Comparison of ENCODE assay signal across 26 cellular contexts in genomic region chr7:121163699-121164098, GRCh38.
A peak's percentile ranks its signal among the peaks of the same experiment; 100 is the strongest.
DNase-seq lines count a peak whose midpoint lies in the region; ATAC-seq and TF ChIP-seq lines count a peak whose summit lies in the region.
"Had no signal": no experiment of that assay in that cellular context is flagged by ENCODE, and none has a peak within 500 bp of the region (broad histone marks: within the 10 kb centered on the region; RNA-seq: fewer than 3 reads in every experiment).

No MANE protein-coding gene starts in this region.

- no peaks in the 10 kb centered on the region for H3K27me3 Mint-ChIP-seq in naive B cell
- H3K27me3 Mint-ChIP-seq in activated CD4-positive, alpha-beta memory T cell treated with anti-CD3 and anti-CD28 coated beads, Interleukin-2, amount 10 ng/mL, durations not matched to agents 7 days and 5 days, result peaks cover 7% of the 10 kb centered on the region

- no peak overlapping the region for H2BK120ac ChIP-seq in IMR-90 (ENCODE audit: low read depth, low read length)

- dilution Hi-C loops in IMR-90 (cut with HindIII; ENCODE audit: low sequenced_read_pairs, unreplicated experiment), result no loop called here

- POLR2A ChIA-PET in IMR-90 (lab: Charles Lee; ENCODE audit: unreplicated experiment), result no interaction called here
- POLR2A ChIA-PET in activated CD4-positive, alpha-beta memory T cell treated with anti-CD3 and anti-CD28 coated beads, Interleukin-2, amount 10 ng/mL, durations not matched to agents 7 days and 5 days (lab: Charles Lee), result no interaction called here

- no peak overlapping the region for H3K9ac ChIP-seq in IMR-90 (ENCODE audit: low read depth, low read length)

- TF ChIP-seq RAD21 in IMR-90 (IDR thresholded peaks at IDR 0.05; ENCODE audit: low read length), result no peak

- H3K4me3 Mint-ChIP-seq in naive B cell, result peak overlapping the region in 1 of 8 donors; percentile 20
- no peak overlapping the region for H3K4me3 Mint-ChIP-seq in activated CD4-positive, alpha-beta memory T cell treated with anti-CD3 and anti-CD28 coated beads, Interleukin-2, amount 10 ng/mL, durations not matched to agents 7 days and 5 days
- H3K4me3 Mint-ChIP-seq: activated naive CD4-positive, alpha-beta T cell treated with anti-CD3 and anti-CD28 coated beads, Interleukin-2, amount 10 ng/mL, durations not matched to agents 7 days and 5 days; activated T-helper 1 cell treated with anti-CD3 and anti-CD28 coated beads, Interleukin-12 subunit alpha, Interleukin-12 subunit beta, Interleukin-2, Interleukin-4 antibody, amounts not matched to agents 30 ng/mL and 10 ng/mL and 1 ng/mL, durations not matched to agents 14 hours and 24 hours and 36 hours; CD14-positive monocyte; effector memory CD8-positive, alpha-beta T cell; naive thymus-derived CD4-positive, alpha-beta T cell; stimulated activated effector memory CD8-positive, alpha-beta T cell treated with anti-CD3 and anti-CD28 coated beads, Interleukin-12 subunit alpha, Interleukin-12 subunit beta, amount 100 ng/mL, for 72 hours had no signal

- peak overlapping the region; percentile 10 to 87 (median 78) for H3K27ac Mint-ChIP-seq in naive B cell
- no peak overlapping the region for H3K27ac Mint-ChIP-seq in activated CD4-positive, alpha-beta memory T cell treated with anti-CD3 and anti-CD28 coated beads, Interleukin-2, amount 10 ng/mL, durations not matched to agents 7 days and 5 days
- H3K27ac Mint-ChIP-seq: activated naive CD4-positive, alpha-beta T cell treated with anti-CD3 and anti-CD28 coated beads, Interleukin-2, amount 10 ng/mL, durations not matched to agents 7 days and 5 days; activated T-helper 1 cell treated with anti-CD3 and anti-CD28 coated beads, Interleukin-12 subunit alpha, Interleukin-12 subunit beta, Interleukin-2, Interleukin-4 antibody, amounts not matched to agents 30 ng/mL and 10 ng/mL and 1 ng/mL, durations not matched to agents 14 hours and 24 hours and 36 hours; effector memory CD8-positive, alpha-beta T cell; naive thymus-derived CD4-positive, alpha-beta T cell; stimulated activated effector memory CD8-positive, alpha-beta T cell treated with anti-CD3 and anti-CD28 coated beads, Interleukin-12 subunit alpha, Interleukin-12 subunit beta, amount 100 ng/mL, for 72 hours had no signal

- H2BK20ac ChIP-seq in IMR-90 (ENCODE audit: low read depth, low read length), result no peak overlapping the region

- H3K36me3 Mint-ChIP-seq in naive B cell, result peaks cover 0 to 7% of the 10 kb centered on the region in 2 donors
- H3K36me3 Mint-ChIP-seq in activated CD4-positive, alpha-beta memory T cell treated with anti-CD3 and anti-CD28 coated beads, Interleukin-2, amount 10 ng/mL, durations not matched to agents 7 days and 5 days (ENCODE audit: low read depth), result no peaks in the 10 kb centered on the region
- H3K36me3 Mint-ChIP-seq: activated naive CD4-positive, alpha-beta T cell treated with anti-CD3 and anti-CD28 coated beads, Interleukin-2, amount 10 ng/mL, durations not matched to agents 7 days and 5 days; CD14-positive monocyte; naive thymus-derived CD4-positive, alpha-beta T cell; stimulated activated effector memory CD8-positive, alpha-beta T cell treated with anti-CD3 and anti-CD28 coated beads, Interleukin-12 subunit alpha, Interleukin-12 subunit beta, amount 100 ng/mL, for 72 hours had no signal

- H3K18ac ChIP-seq in IMR-90 (ENCODE audit: low read depth, low read length), result no peak overlapping the region

- no peak for TF ChIP-seq CTCF in IMR-90 (conservative IDR thresholded peaks at IDR 0.05; ENCODE audit: low read depth, low read length)

- H3K27me3 ChIP-seq in IMR-90 (ENCODE audit: control insufficient read depth, insufficient read depth, low read length), result no peaks in the 10 kb centered on the region
- H3K27me3 ChIP-seq: esophagus squamous epithelium, gastroesophageal sphincter, left lung, right atrium auricular region had no signal

- H3K4me1 Mint-ChIP-seq in naive B cell, result peaks cover 35 to 44% (median 42%) of the 10 kb centered on the region in 3 donors
- no peaks in the 10 kb centered on the region for H3K4me1 Mint-ChIP-seq in activated CD4-positive, alpha-beta memory T cell treated with anti-CD3 and anti-CD28 coated beads, Interleukin-2, amount 10 ng/mL, durations not matched to agents 7 days and 5 days
- H3K4me1 Mint-ChIP-seq: activated naive CD4-positive, alpha-beta T cell treated with anti-CD3 and anti-CD28 coated beads, Interleukin-2, amount 10 ng/mL, durations not matched to agents 7 days and 5 days; CD14-positive monocyte; naive thymus-derived CD4-positive, alpha-beta T cell; stimulated activated effector memory CD8-positive, alpha-beta T cell treated with anti-CD3 and anti-CD28 coated beads, Interleukin-12 subunit alpha, Interleukin-12 subunit beta, amount 100 ng/mL, for 72 hours had no signal

- BruUV-seq in IMR-90 (replicated peaks; lab: Mats Ljungman, UMichigan), result no TSS peak

- intact Hi-C loops in IMR-90 (cut with micrococcal nuclease), result loop anchor here (5.0 kb wide), 1 partner anchor 384 kb away; no protein-coding TSS in a partner anchor

- no peak overlapping the region for H3K56ac ChIP-seq in IMR-90 (ENCODE audit: extremely low read depth, insufficient read depth, low read length)

- H3K4me3 ChIP-seq in IMR-90 (ENCODE audit: insufficient read depth, low read depth, low read length), result no peak overlapping the region
- H3K4me3 ChIP-seq: coronary artery, esophagus squamous epithelium, gastroesophageal sphincter, left lung, right atrium auricular region had no signal

- no peaks in the 10 kb centered on the region for H4K20me1 ChIP-seq in IMR-90 (ENCODE audit: insufficient read depth, low read length)

- TF ChIP-seq POLR2A in IMR-90 (IDR thresholded peaks at IDR 0.05; ENCODE audit: low read depth, low read length), result no peak

- DNase-seq in EH (ENCODE audit: low read depth), result peak; percentile 9
- no peak for DNase-seq in IMR-90
- DNase-seq in RPMI7951 (ENCODE audit: low read depth), result peak; percentile 10
- DNase-seq in naive B cell, result no peak
- no peak for DNase-seq in UCSD-AML1 (lab: John Stamatoyannopoulos, UW; ENCODE audit: unreplicated experiment)
- no peak for DNase-seq in activated CD4-positive, alpha-beta memory T cell treated with anti-CD3 and anti-CD28 coated beads, Interleukin-2, amount 10 ng/mL, durations not matched to agents 7 days and 5 days
- DNase-seq: activated naive CD4-positive, alpha-beta T cell treated with anti-CD3 and anti-CD28 coated beads, Interleukin-2, amount 10 ng/mL, durations not matched to agents 7 days and 5 days; amniotic stem cell; effector memory CD8-positive, alpha-beta T cell; esophagus squamous epithelium; GOT3; hippocampal formation; naive thymus-derived CD4-positive, alpha-beta T cell; NCI-H1105; NCI-H2107; NCI-H446 treated with DMSO at 0.1 percent for 48 hours; stimulated activated CD4-positive, alpha-beta T cell treated with anti-CD3 and anti-CD28 coated beads, Interleukin-2, amount 100 ng/mL, for 48 hours; WERI-Rb-1 had no signal

- no peak overlapping the region for H3K4me2 ChIP-seq in IMR-90 (ENCODE audit: low read depth, low read length)

- peak; percentile 62; the same call in 1 of the 2 replicates for ATAC-seq in IMR-90 (ENCODE audit: low read depth)
- ATAC-seq in naive B cell (ENCODE audit: low read depth in 2 of 2), result peak in 1 of 2 donors; percentile 27
- no peak for ATAC-seq in GM21737 (IDR thresholded peaks at IDR 0.05; ENCODE audit: unreplicated experiment)
- ATAC-seq: effector memory CD8-positive, alpha-beta T cell; gastroesophageal sphincter; left lung; naive thymus-derived CD4-positive, alpha-beta T cell; stimulated activated effector memory CD8-positive, alpha-beta T cell treated with anti-CD3 and anti-CD28 coated beads, Interleukin-12 subunit alpha, Interleukin-12 subunit beta, amount 100 ng/mL, for 72 hours had no signal

- CTCF ChIA-PET in IMR-90 (lab: Yijun Ruan, JAX), result interaction anchor here (0.6 kb wide), 1 partner anchor 163 kb away, joined by 3 read pairs; no protein-coding TSS in a partner anchor
- CTCF ChIA-PET in activated CD4-positive, alpha-beta memory T cell treated with anti-CD3 and anti-CD28 coated beads, Interleukin-2, amount 10 ng/mL, durations not matched to agents 7 days and 5 days (lab: Charles Lee), result interaction anchor here (1.2 kb wide), 1 partner anchor 831 kb away, joined by 4 read pairs; no protein-coding TSS in a partner anchor

- no peaks in the 10 kb centered on the region for H3K4me1 ChIP-seq in IMR-90 (ENCODE audit: control insufficient read depth, insufficient read depth, low read length)
- H3K4me1 ChIP-seq: esophagus squamous epithelium, gastroesophageal sphincter, left lung, right atrium auricular region had no signal

- no peak overlapping the region for H2AFZ ChIP-seq in IMR-90 (replicated peaks; ENCODE audit: low read length, poor library complexity)

- in situ Hi-C loops in IMR-90 (cut with MboI; ENCODE audit: low sequenced_read_pairs), result no loop called here

- H2AK5ac ChIP-seq in IMR-90 (ENCODE audit: low read depth, low read length), result no peak overlapping the region

- no peak overlapping the region for H3K23ac ChIP-seq in IMR-90 (ENCODE audit: low read depth, low read length)

- H2BK5ac ChIP-seq in IMR-90 (ENCODE audit: low read depth, low read length, poor library complexity, severe bottlenecking), result no peak overlapping the region

- no peak overlapping the region for H2BK15ac ChIP-seq in IMR-90 (ENCODE audit: low read depth, low read length)

- no peak overlapping the region for H3K14ac ChIP-seq in IMR-90 (replicated peaks; ENCODE audit: low read depth, low read length)

- no peak overlapping the region for H4K5ac ChIP-seq in IMR-90 (ENCODE audit: low read depth, low read length)

- H4K91ac ChIP-seq in IMR-90 (ENCODE audit: insufficient read depth, low read depth, low read length), result no peak overlapping the region

- peaks cover 2 to 11% of the 10 kb centered on the region in 2 experiments; a peak in 1 of 4 replicates for H3K79me1 ChIP-seq in IMR-90 (ENCODE audit: low read depth in 1 of 2, low read length in 2 of 2)

- no peak overlapping the region for H3K4ac ChIP-seq in IMR-90 (ENCODE audit: low read depth, low read length)

- no peaks in the 10 kb centered on the region; the same call in 1 of the 2 replicates for H3K36me3 ChIP-seq in IMR-90 (ENCODE audit: control insufficient read depth, insufficient read depth, low read length)
- H3K36me3 ChIP-seq: esophagus squamous epithelium, gastroesophageal sphincter, left lung, right atrium auricular region, WERI-Rb-1 had no signal

- H3K9me3 ChIP-seq in IMR-90 (ENCODE audit: control insufficient read depth, insufficient read depth, low read length), result no peaks in the 10 kb centered on the region
- H3K9me3 ChIP-seq: esophagus squamous epithelium, gastroesophageal sphincter, left lung, right atrium auricular region had no signal

- no peak overlapping the region for H3K27ac ChIP-seq in IMR-90 (ENCODE audit: insufficient read depth, low read length)
- H3K27ac ChIP-seq: coronary artery, esophagus squamous epithelium, gastroesophageal sphincter, left lung, right atrium auricular region, WERI-Rb-1 had no signal

- no peak overlapping the region for H2AK9ac ChIP-seq in IMR-90 (replicated peaks; ENCODE audit: low read depth, low read length, poor library complexity)

- no peak overlapping the region for H4K8ac ChIP-seq in IMR-90 (ENCODE audit: low read depth in 2 of 2, low read length in 2 of 2)

- H3K9me3 Mint-ChIP-seq in naive B cell, result peaks cover 0 to 4% (median 0%) of the 10 kb centered on the region in 7 donors
- H3K9me3 Mint-ChIP-seq in activated CD4-positive, alpha-beta memory T cell treated with anti-CD3 and anti-CD28 coated beads, Interleukin-2, amount 10 ng/mL, durations not matched to agents 7 days and 5 days, result no peaks in the 10 kb centered on the region
- H3K9me3 Mint-ChIP-seq: activated naive CD4-positive, alpha-beta T cell treated with anti-CD3 and anti-CD28 coated beads, Interleukin-2, amount 10 ng/mL, durations not matched to agents 7 days and 5 days; activated T-helper 1 cell treated with anti-CD3 and anti-CD28 coated beads, Interleukin-12 subunit alpha, Interleukin-12 subunit beta, Interleukin-2, Interleukin-4 antibody, amounts not matched to agents 30 ng/mL and 10 ng/mL and 1 ng/mL, durations not matched to agents 14 hours and 24 hours and 36 hours; CD14-positive monocyte; effector memory CD8-positive, alpha-beta T cell; naive thymus-derived CD4-positive, alpha-beta T cell; stimulated activated effector memory CD8-positive, alpha-beta T cell treated with anti-CD3 and anti-CD28 coated beads, Interleukin-12 subunit alpha, Interleukin-12 subunit beta, amount 100 ng/mL, for 72 hours had no signal

- no peaks in the 10 kb centered on the region for H3K9me1 ChIP-seq in IMR-90 (ENCODE audit: insufficient read depth, low read length)

Comparison
In these comparisons a context has a peak if more than half of its experiments do, and no peak if none do; other contexts are left out.
1. DNase-seq: peak in EH (single experiment) and RPMI7951 (single experiment); none in IMR-90 (single experiment), naive B cell (single experiment), UCSD-AML1 (single experiment) and activated CD4-positive, alpha-beta memory T cell treated with anti-CD3 and anti-CD28 coated beads, Interleukin-2, amount 10 ng/mL, durations not matched to agents 7 days and 5 days (single experiment).